In the genomic region with DNA sequence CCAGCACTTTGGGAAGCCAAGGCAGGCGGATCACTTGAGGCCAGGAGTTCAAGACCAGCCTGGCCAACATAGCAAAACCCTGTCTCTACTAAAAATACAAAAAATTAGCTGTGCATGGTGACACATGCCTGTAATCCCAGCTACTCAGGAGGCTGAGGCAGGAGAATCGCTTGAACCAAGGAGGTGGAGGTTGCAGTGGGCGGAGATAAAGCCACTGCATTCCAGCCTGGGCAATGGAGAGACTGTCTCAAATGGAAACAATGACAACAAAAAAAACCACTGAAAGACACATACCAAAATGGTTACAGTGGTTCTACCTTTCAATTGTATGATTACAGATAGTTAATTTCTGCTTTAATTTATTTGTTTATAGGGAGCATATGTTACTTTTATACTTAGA, we compare ENCODE assay signal across 1 cellular context.
TF ChIP-seq lines count a peak whose summit lies in the region.

No MANE protein-coding gene starts in this region.

TF ChIP-seq in H1, 55 proteins besides CTCF, POLR2A, EP300 and RAD21:
- 0 out of 2 replicates have a peak, but pooled peaks have one; percentile 13 for TF ChIP-seq TEAD4 (IDR thresholded peaks at IDR 0.05; ENCODE audit: low read depth, low read length)
TF ChIP-seq in H1: peak in this region for 1; not testable (repeated sequence) for 54.
